Comparison of ENCODE assay signal across 15 cellular contexts in the genomic region with DNA sequence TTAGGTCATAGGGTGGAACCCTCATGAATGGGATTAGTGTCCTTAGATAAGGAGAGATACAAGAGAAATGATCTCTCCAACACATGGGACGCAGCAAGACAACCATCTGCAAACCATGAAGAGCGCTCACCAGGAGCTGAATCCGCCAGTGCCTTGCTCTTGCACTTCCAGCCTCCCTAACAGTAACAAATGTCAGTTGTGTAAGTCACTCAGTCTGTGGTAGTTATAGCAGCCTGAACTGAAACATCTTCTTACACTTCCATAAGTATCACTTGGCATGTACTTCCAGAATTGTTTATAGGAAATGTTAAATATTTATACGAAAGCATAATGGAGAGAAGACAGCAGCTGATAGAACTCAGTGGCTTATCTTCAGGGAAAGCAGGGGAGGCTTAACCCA. TPM values are rescaled to one million over a fixed set of nuclear protein-coding genes. Genes with fewer than 3 reads are reported as not detected.
DNase-seq lines count a peak whose midpoint lies in the region; ATAC-seq and TF ChIP-seq lines count a peak whose summit lies in the region.
"Had no signal": no experiment of that assay in that cellular context is flagged by ENCODE, and none has a peak within 500 bp of the region (broad histone marks: within the 10 kb centered on the region; RNA-seq: fewer than 3 reads in every experiment).

No MANE protein-coding gene starts in this region.

- no peak overlapping the region for H3K18ac ChIP-seq in mesendoderm (ENCODE audit: low read length)

- H4K5ac ChIP-seq in mesendoderm (ENCODE audit: low read length), result no peak overlapping the region

- TF ChIP-seq EP300 in esophagus muscularis mucosa (IDR thresholded peaks at IDR 0.05), result no peak

- no peak overlapping the region for H3K9ac ChIP-seq in DND-41 (ENCODE audit: low read depth, low read length)
- no peak overlapping the region for H3K9ac ChIP-seq in mesendoderm (ENCODE audit: low read length)
- H3K9ac ChIP-seq: KMS-11 had no signal

- H2AK5ac ChIP-seq in mesendoderm (ENCODE audit: low read length), result no peak overlapping the region

- POLR2A ChIA-PET in PC-9 (lab: Charles Lee; ENCODE audit: unreplicated experiment), result no interaction called here

- H3K56ac ChIP-seq in mesendoderm (ENCODE audit: low read length), result no peak overlapping the region

- no peak overlapping the region for H3K4me3 ChIP-seq in DND-41 (ENCODE audit: low read depth in 1 of 2, low read length in 2 of 2)
- no peak overlapping the region for H3K4me3 ChIP-seq in PC-9
- H3K4me3 ChIP-seq in esophagus muscularis mucosa, result no peak overlapping the region
- H3K4me3 ChIP-seq in mesendoderm (ENCODE audit: low read length), result no peak overlapping the region
- H3K4me3 ChIP-seq: SK-N-MC had no signal

- H3K4ac ChIP-seq in mesendoderm (ENCODE audit: low read depth, low read length), result no peak overlapping the region

- CTCF ChIA-PET in PC-9 (lab: Charles Lee), result interaction anchor here (2.0 kb wide), 1 partner anchor 233 kb away, joined by 7 read pairs; no protein-coding TSS in a partner anchor

- peaks cover 72% of the 10 kb centered on the region for H3F3A ChIP-seq in PC-9 (ENCODE audit: insufficient read depth, low read depth)

- intact Hi-C loops in PC-9 (cut with micrococcal nuclease; ENCODE audit: unreplicated experiment), result loop anchor here (10.0 kb wide), 1 partner anchor 299 kb away; the partner anchor contains the start of gene LRRC1
- intact Hi-C loops in esophagus muscularis mucosa (cut with DNase I), result no loop called here

- H3K9me2 ChIP-seq in PC-9 (ENCODE audit: insufficient read depth), result no peaks in the 10 kb centered on the region

- no peaks in the 10 kb centered on the region for H3K79me1 ChIP-seq in mesendoderm (ENCODE audit: low read length)

- TF ChIP-seq CTCF in DND-41 (IDR thresholded peaks at IDR 0.05; ENCODE audit: borderline replicate concordance, extremely low read depth, low read length, poor library complexity, severe bottlenecking), result no peak
- no peak for TF ChIP-seq CTCF in PC-9 (conservative IDR thresholded peaks at IDR 0.05)
- no peak for TF ChIP-seq CTCF in esophagus muscularis mucosa (IDR thresholded peaks at IDR 0.05)

- H3K9me3 ChIP-seq in DND-41 (ENCODE audit: insufficient read depth, low read length, severe bottlenecking) (no peaks in the 10 kb centered on the region), PC-9 (ENCODE audit: insufficient read depth, low read depth) (no peaks in the 10 kb centered on the region), esophagus muscularis mucosa (no peaks in the 10 kb centered on the region)

- no peaks in the 10 kb centered on the region for H3K79me2 ChIP-seq in DND-41 (ENCODE audit: insufficient read depth, low read length)
- no peaks in the 10 kb centered on the region for H3K79me2 ChIP-seq in PC-9 (ENCODE audit: low read depth)
- H3K79me2 ChIP-seq in mesendoderm (ENCODE audit: control insufficient read depth, insufficient read depth, low read length), result no peaks in the 10 kb centered on the region

- no peak overlapping the region for H2BK5ac ChIP-seq in mesendoderm (ENCODE audit: low read length)

- H3K27ac ChIP-seq in DND-41 (ENCODE audit: low read length), result no peak overlapping the region
- 0 out of 2 replicates have a peak overlapping the region, but pooled peaks have one; percentile 52 for H3K27ac ChIP-seq in PC-9
- peak overlapping the region; percentile 50 to 70 (median 62) for H3K27ac ChIP-seq in esophagus muscularis mucosa (replicated peaks in 1 of 4)
- no peak overlapping the region for H3K27ac ChIP-seq in mesendoderm (ENCODE audit: low read depth, low read length)
- H3K27ac ChIP-seq: KMS-11, SK-N-MC had no signal

- H3K4me2 ChIP-seq in DND-41 (ENCODE audit: insufficient read depth, low read length), result no peak overlapping the region
- no peak overlapping the region for H3K4me2 ChIP-seq in PC-9
- H3K4me2 ChIP-seq in mesendoderm (ENCODE audit: low read length), result no peak overlapping the region
- H3K4me2 ChIP-seq: KMS-11 had no signal

- no peaks in the 10 kb centered on the region for H3K27me3 ChIP-seq in DND-41 (ENCODE audit: insufficient read depth, low read length, poor library complexity)
- H3K27me3 ChIP-seq in PC-9 (ENCODE audit: insufficient read depth, low read depth), result no peaks in the 10 kb centered on the region
- no peaks in the 10 kb centered on the region for H3K27me3 ChIP-seq in esophagus muscularis mucosa
- no peaks in the 10 kb centered on the region for H3K27me3 ChIP-seq in mesendoderm (ENCODE audit: insufficient read depth, low read length, poor library complexity)

- no peak for TF ChIP-seq POLR2A in esophagus muscularis mucosa (IDR thresholded peaks at IDR 0.05; ENCODE audit: low read depth)

- BruUV-seq in PC-9 (replicated peaks; lab: Mats Ljungman, UMichigan), result no TSS peak

- DNase-seq in DND-41 (no peak), PC-9 (no peak), esophagus muscularis mucosa (ENCODE audit: extremely low spot score) (no peak), mesendoderm (peak; percentile 52), G401 (ENCODE audit: low spot score) (no peak), AG08395 (ENCODE audit: low spot score) (no peak)
- DNase-seq: GF-D8, NCI-H1417 treated with DMSO at 0.1 percent for 48 hours, NCI-H187 treated with DMSO at 0.1 percent for 48 hours, NCI-H526 treated with DMSO at 0.1 percent for 48 hours, SHP77 had no signal

- ATAC-seq in DND-41 (ENCODE audit: insufficient read depth, low read depth), result peak; percentile 19; the same call in 1 of the 3 replicates
- no peak for ATAC-seq in GM21367 (IDR thresholded peaks at IDR 0.05; ENCODE audit: unreplicated experiment)
- no peak for ATAC-seq in HG03432 (IDR thresholded peaks at IDR 0.05; ENCODE audit: unreplicated experiment)

- in situ Hi-C loops in G401 (cut with HindIII; ENCODE audit: low sequenced_read_pairs), result no loop called here

- H3K4me1 ChIP-seq in DND-41 (ENCODE audit: insufficient read depth, low read length) (no peaks in the 10 kb centered on the region; the same call in 1 of the 2 replicates), PC-9 (replicated peaks; ENCODE audit: insufficient read depth) (peaks cover 28% of the 10 kb centered on the region), esophagus muscularis mucosa (peaks cover 0 to 49% (median 47%) of the 10 kb centered on the region in 4 donors), mesendoderm (ENCODE audit: control insufficient read depth, low read depth, low read length) (peaks cover 3% of the 10 kb centered on the region)

- H2BK15ac ChIP-seq in mesendoderm (replicated peaks; ENCODE audit: low read depth), result no peak overlapping the region

- 75% methylated on average over 4 of the region's 4 CpGs for WGBS in esophagus muscularis mucosa
- no CpG with 5 or more reads among the region's 4 CpGs for WGBS in mesendoderm (ENCODE audit: extremely low coverage, insufficient coverage, low lambda C conversion rate)

- no peak overlapping the region for H4K8ac ChIP-seq in mesendoderm (ENCODE audit: low read depth, low read length)

- H2AFZ ChIP-seq in DND-41 (ENCODE audit: low read depth, low read length) (no peak overlapping the region), PC-9 (no peak overlapping the region)

- no peak overlapping the region for H3K23ac ChIP-seq in mesendoderm (ENCODE audit: low read length)

- H4K20me1 ChIP-seq in DND-41 (ENCODE audit: insufficient read depth, low read length) (no peaks in the 10 kb centered on the region), PC-9 (ENCODE audit: insufficient read depth) (no peaks in the 10 kb centered on the region)

- H2BK120ac ChIP-seq in mesendoderm (ENCODE audit: low read depth, low read length), result no peak overlapping the region

- H3K36me3 ChIP-seq in DND-41 (ENCODE audit: insufficient read depth, low read length), result peaks cover 22% of the 10 kb centered on the region
- H3K36me3 ChIP-seq in PC-9 (ENCODE audit: low read depth), result peaks cover 26% of the 10 kb centered on the region
- H3K36me3 ChIP-seq in esophagus muscularis mucosa, result peaks cover 0 to 31% (median 22%) of the 10 kb centered on the region in 4 donors
- H3K36me3 ChIP-seq in mesendoderm (ENCODE audit: control insufficient read depth, insufficient read depth, low read length), result peaks cover 4% of the 10 kb centered on the region

RNA-seq across cellular contexts. Expression of gene GCLC, which starts 49.4 kb away (rescaled TPM):
- total RNA-seq in PC-9 (2021) (213 and 254 TPM in 2 replicates), esophagus muscularis mucosa (10 to 100 TPM; 57.7 to 70.8 (median 64.6) TPM)
- polyA plus RNA-seq in mesendoderm (2013, experiment 1 of 2), result 30.6 TPM
- polyA plus RNA-seq in mesendoderm (2013, experiment 2 of 2), result 30.7 TPM
- total RNA-seq in G401 (2014; rRNA removed; shearing (Covaris generic)), result 6.2 and 17.2 TPM in 2 replicates

Comparison
In these comparisons a context has a peak if more than half of its experiments do, and no peak if none do; other contexts are left out.
1. H3K27ac ChIP-seq: peak in PC-9 (single experiment) and esophagus muscularis mucosa (4 of 4); none in DND-41 (single experiment) and mesendoderm (single experiment).